8 cellular contexts compared by ENCODE assay signal in genomic region chr1:20787100-20787774, GRCh38. TPM values are rescaled to one million over a fixed set of nuclear protein-coding genes. Genes with fewer than 3 reads are reported as not detected.
DNase-seq lines count a peak whose midpoint lies in the region; ATAC-seq, FAIRE-seq and TF ChIP-seq lines count a peak whose summit lies in the region.

HP1BP3 (minus strand) TSS chr1:20787307; CDS start chr1:20780440, 6,867 bp downstream.

- H3K9me1 ChIP-seq in endothelial cell of umbilical vein (replicated peaks; ENCODE audit: control insufficient read depth, extremely low read depth, insufficient read depth, low read length), result no peaks in the 10 kb centered on the region

- peaks cover 41% of the 10 kb centered on the region for H3K79me2 ChIP-seq in endothelial cell of umbilical vein (ENCODE audit: control insufficient read depth, insufficient read depth, low read length)

- TF ChIP-seq CTCF in HL-60 (IDR thresholded peaks at IDR 0.05; ENCODE audit: insufficient read depth, low read length) (no peak), endothelial cell of umbilical vein (IDR thresholded peaks at IDR 0.05; ENCODE audit: extremely low read depth in 1 of 2, insufficient read depth in 1 of 2, low read depth in 1 of 2, low read length in 2 of 2) (no peak)

- DNase-seq in COLO668 (lab: John Stamatoyannopoulos, UW; ENCODE audit: unreplicated experiment) (peak; percentile 94), HL-60 (ENCODE audit: low read depth in 1 of 2, low spot score in 1 of 2) (peak in 1 of 2 experiments; percentile 68), NT2/D1 (ENCODE audit: low read depth, low spot score) (no peak), endothelial cell of umbilical vein (ENCODE audit: low read depth, low spot score) (peak; percentile 73), middle frontal gyrus (ENCODE audit: extremely low spot score, low spot score) (peak; percentile 54)
- peak; percentile 85 for DNase-seq in activated CD8-positive, alpha-beta memory T cell treated with anti-CD3 and anti-CD28 coated beads, Interleukin-2, amount 50 U/mL, for 4 hours
- peak; percentile 73 to 78 for DNase-seq in stimulated activated CD8-positive, alpha-beta memory T cell treated with anti-CD3 and anti-CD28 coated beads, Interleukin-2, amount 100 ng/mL, for 1 hour (ENCODE audit: low read depth in 2 of 2)

- peak within 1 kb of the TSS; percentile 64 for H2AFZ ChIP-seq in endothelial cell of umbilical vein (ENCODE audit: low read depth, low read length)

- peak within 1 kb of the TSS; percentile 87 for H3K27ac ChIP-seq in HL-60 (replicated peaks)
- peak within 1 kb of the TSS; percentile 93 for H3K27ac ChIP-seq in endothelial cell of umbilical vein (ENCODE audit: insufficient read depth, low read depth, low read length)

- intact Hi-C loops in endothelial cell of umbilical vein (cut with micrococcal nuclease), result loop anchor here (5.0 kb wide), 2 partner anchors 90 to 390 kb away; partner anchors contain the start of gene EIF4G3

- peak within 1 kb of the TSS; percentile 93 for H3K4me3 ChIP-seq in HL-60 (replicated peaks; ENCODE audit: insufficient read depth, low read length)
- peak within 1 kb of the TSS; percentile 81 for H3K4me3 ChIP-seq in NT2/D1 (ENCODE audit: insufficient read length, low read depth)
- peak within 1 kb of the TSS; percentile 82 to 90 (median 83) for H3K4me3 ChIP-seq in endothelial cell of umbilical vein (replicated peaks in 1 of 3; ENCODE audit: insufficient read depth in 1 of 3, low read depth in 1 of 3, low read length in 3 of 3)

- H3K27me3 ChIP-seq in HL-60 (ENCODE audit: insufficient read depth, poor library complexity, severe bottlenecking) (no peaks in the 10 kb centered on the region), NT2/D1 (ENCODE audit: insufficient read depth, insufficient read length) (no peaks in the 10 kb centered on the region), endothelial cell of umbilical vein (ENCODE audit: control insufficient read depth in 2 of 2, insufficient read depth in 2 of 2, low read length in 2 of 2) (no peaks in the 10 kb centered on the region)

- H4K20me1 ChIP-seq in endothelial cell of umbilical vein (replicated peaks; ENCODE audit: control insufficient read depth, extremely low read depth, insufficient read depth, low read length), result no peaks in the 10 kb centered on the region

- peak within 1 kb of the TSS; percentile 92 for H3K4me2 ChIP-seq in endothelial cell of umbilical vein (ENCODE audit: insufficient read depth, low read length)

- peak; percentile 91 for FAIRE-seq in endothelial cell of umbilical vein (lab: Jason Lieb, UNC)

- POLR2A ChIA-PET in endothelial cell of umbilical vein (lab: Charles Lee), result interaction anchor here (0.6 to 1.2 kb wide), 3 partner anchors 19 to 405 kb away, joined by 3 to 6 read pairs (median 4); no protein-coding TSS in a partner anchor

- H3K9me3 ChIP-seq in NT2/D1 (ENCODE audit: insufficient read depth, low read length), result no peaks in the 10 kb centered on the region
- H3K9me3 ChIP-seq in endothelial cell of umbilical vein (replicated peaks; ENCODE audit: control insufficient read depth, insufficient read depth, low read length), result no peaks in the 10 kb centered on the region

- dilution Hi-C loops in endothelial cell of umbilical vein (cut with MboI; ENCODE audit: extremely low pct_ligation_motif_present, low sequenced_read_pairs), result no loop called here

- TSS peak; percentile 90 for BruUV-seq in endothelial cell of umbilical vein (replicated peaks; lab: Mats Ljungman, UMichigan)

- CTCF ChIA-PET in endothelial cell of umbilical vein (lab: Charles Lee), result interaction anchor here (0.6 to 4.7 kb wide), 12 partner anchors 12 to 408 kb away, joined by 3 to 49 read pairs (median 4); no protein-coding TSS in a partner anchor

- H3K9ac ChIP-seq in NT2/D1 (ENCODE audit: insufficient read length, low read depth) (peak within 1 kb of the TSS; percentile 99), endothelial cell of umbilical vein (replicated peaks; ENCODE audit: extremely low read depth, insufficient read depth, low read length) (peak within 1 kb of the TSS; percentile 95)

- peak; percentile 38 for ATAC-seq in GM19463 (IDR thresholded peaks at IDR 0.05; ENCODE audit: unreplicated experiment)

- H3K4me1 ChIP-seq in NT2/D1 (ENCODE audit: insufficient read depth, insufficient read length) (no peaks in the 10 kb centered on the region), endothelial cell of umbilical vein (ENCODE audit: control insufficient read depth, extremely low read depth, insufficient read depth, low read length) (peaks cover 13% of the 10 kb centered on the region)

- peak; percentile 84 for TF ChIP-seq POLR2A in endothelial cell of umbilical vein (IDR thresholded peaks at IDR 0.05; ENCODE audit: low read depth, low read length)

- H3K36me3 ChIP-seq in NT2/D1 (ENCODE audit: insufficient read depth, insufficient read length, low read length) (peaks cover 4% of the 10 kb centered on the region), endothelial cell of umbilical vein (ENCODE audit: control insufficient read depth in 2 of 2, extremely low read depth in 1 of 2, insufficient read depth in 2 of 2, low read length in 2 of 2) (no peaks in the 10 kb centered on the region)

TF ChIP-seq in endothelial cell of umbilical vein, 7 proteins besides CTCF, POLR2A, EP300 and RAD21:
- no peak for TF ChIP-seq MAX (IDR thresholded peaks at IDR 0.05; ENCODE audit: insufficient read depth, insufficient read length)
- TF ChIP-seq POLR2AphosphoS5 (IDR thresholded peaks at IDR 0.05; ENCODE audit: insufficient read depth, low read depth, low read length), result peak; percentile 87

RNA-seq across cellular contexts. Expression of gene HP1BP3, which starts in this region (rescaled TPM):
- total RNA-seq in endothelial cell of umbilical vein, result 228 and 231 TPM in 2 replicates
- polyA plus RNA-seq in endothelial cell of umbilical vein, result 78.1 and 87.2 TPM in 2 replicates
- polyA plus RNA-seq in endothelial cell of umbilical vein (2011; cell fraction: cytosol; rRNA removed), result 129 and 133 TPM in 2 replicates
- polyA plus RNA-seq in endothelial cell of umbilical vein (2011; cell fraction: nucleus; rRNA removed), result 234 and 329 TPM in 2 replicates
- polyA plus RNA-seq in endothelial cell of umbilical vein (2012), result 98.7 and 131 TPM in 2 replicates
- polyA minus RNA-seq in endothelial cell of umbilical vein, result 78.1 and 84.7 TPM in 2 replicates
- polyA minus RNA-seq in endothelial cell of umbilical vein (2011; cell fraction: cytosol; rRNA and poly(A)+ RNA removed), result 105 TPM
- polyA minus RNA-seq in endothelial cell of umbilical vein (2011; cell fraction: nucleus; rRNA and poly(A)+ RNA removed), result 86.3 and 131 TPM in 2 replicates
